ENCODE assay signal across 10 cellular contexts in the genomic region with DNA sequence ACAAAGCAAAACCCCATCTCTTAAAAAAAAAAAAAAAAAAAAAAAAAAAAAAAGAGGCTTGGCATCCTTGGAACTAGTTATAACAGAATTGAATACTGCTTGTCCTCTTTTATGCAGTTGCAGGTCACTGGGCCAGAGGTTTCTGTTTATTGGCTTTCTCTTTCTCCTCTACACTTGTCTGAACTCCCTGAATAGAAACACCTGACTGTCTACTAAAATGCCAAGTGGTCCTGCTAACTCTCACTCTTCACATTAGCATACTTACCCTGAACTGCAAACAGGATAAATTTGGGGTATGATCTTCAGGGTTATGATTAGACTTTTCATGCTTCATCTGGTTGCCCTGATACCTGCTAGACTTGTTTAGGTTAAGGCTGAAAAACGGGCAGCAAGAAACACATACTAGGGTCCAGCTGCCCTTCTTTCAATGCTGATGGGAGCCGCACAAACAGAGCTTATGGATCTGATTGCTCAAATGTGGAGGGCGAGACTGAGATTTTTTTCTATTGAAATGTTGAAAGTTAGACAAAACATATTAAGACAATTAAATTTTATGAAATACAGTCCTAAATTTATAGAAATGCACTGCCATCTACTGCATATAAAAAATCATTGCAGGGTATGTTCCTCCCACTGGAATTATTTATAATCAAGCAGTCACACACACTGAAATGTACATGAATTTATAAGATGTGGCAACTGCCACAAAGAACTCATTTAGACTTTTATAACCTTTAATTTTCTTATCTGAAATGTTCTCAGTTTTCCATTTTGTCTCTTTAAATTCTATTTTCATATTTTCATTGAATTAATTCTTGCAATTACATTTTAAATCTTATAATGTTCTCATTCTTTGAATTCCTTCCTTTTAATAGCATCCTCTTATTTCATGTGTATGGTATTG. TPM values are rescaled to one million over a fixed set of nuclear protein-coding genes. Genes with fewer than 3 reads are reported as not detected.
A peak's percentile ranks its signal among the peaks of the same experiment; 100 is the strongest.
DNase-seq lines count a peak whose midpoint lies in the region; ATAC-seq, FAIRE-seq and TF ChIP-seq lines count a peak whose summit lies in the region.
"Had no signal": no experiment of that assay in that cellular context is flagged by ENCODE, and none has a peak within 500 bp of the region (broad histone marks: within the 10 kb centered on the region; RNA-seq: fewer than 3 reads in every experiment).

No MANE protein-coding gene starts in this region.

- no peak overlapping the region for H3K4me2 ChIP-seq in PC-3 (ENCODE audit: low read length)
- H3K4me2 ChIP-seq in fibroblast of lung (ENCODE audit: extremely low read depth, insufficient read depth, low read length), result no peak overlapping the region

- no peak overlapping the region for H3K27ac Mint-ChIP-seq in CD8-positive, alpha-beta T cell

- CTCF ChIA-PET in PC-3 (lab: Charles Lee), result interaction anchor here (0.6 kb wide), 1 partner anchor 45 kb away, joined by 3 read pairs; no protein-coding TSS in a partner anchor
- CTCF ChIA-PET in CD8-positive, alpha-beta T cell (lab: Charles Lee), result interaction anchor here (1.7 to 2.1 kb wide), 2 partner anchors 8 to 10 kb away, joined by 4 to 12 read pairs; no protein-coding TSS in a partner anchor

- no peak for TF ChIP-seq POLR2A in suprapubic skin (IDR thresholded peaks at IDR 0.05)

- BruUV-seq in PC-3 (replicated peaks; lab: Mats Ljungman, UMichigan), result no TSS peak

- no peak for TF ChIP-seq EP300 in suprapubic skin (IDR thresholded peaks at IDR 0.05)

- H3K27me3 ChIP-seq in PC-3 (ENCODE audit: low read length) (no peaks in the 10 kb centered on the region), fibroblast of lung (ENCODE audit: control insufficient read depth, insufficient read depth, low read length) (no peaks in the 10 kb centered on the region), small intestine (ENCODE audit: control insufficient read depth in 2 of 2, insufficient read depth in 2 of 2, low read length in 2 of 2) (no peaks in the 10 kb centered on the region), suprapubic skin (no peaks in the 10 kb centered on the region)
- H3K27me3 ChIP-seq in CD8-positive, alpha-beta T cell (ENCODE audit: insufficient read depth, low read length), result no peaks in the 10 kb centered on the region

- H3K79me2 ChIP-seq in PC-3 (ENCODE audit: low read length) (no peaks in the 10 kb centered on the region), fibroblast of lung (ENCODE audit: control insufficient read depth, insufficient read depth, low read length) (no peaks in the 10 kb centered on the region)

- H3K4me3 ChIP-seq in PC-3 (ENCODE audit: low read length) (no peak overlapping the region), fibroblast of lung (replicated peaks in 1 of 4; ENCODE audit: control extremely low read depth in 1 of 4, insufficient read depth in 1 of 4, low read depth in 3 of 4, low read length in 4 of 4) (no peak overlapping the region), small intestine (ENCODE audit: low read depth in 1 of 2, low read length in 2 of 2) (no peak overlapping the region), suprapubic skin (no peak overlapping the region)
- no peak overlapping the region for H3K4me3 ChIP-seq in CD8-positive, alpha-beta T cell (ENCODE audit: low read depth, low read length)

- H3K9me2 ChIP-seq in PC-3 (replicated peaks; ENCODE audit: low read length), result no peaks in the 10 kb centered on the region

- WGBS in small intestine, 3 donors, result 74 to 85% (median 75%) methylated on average over 3 of the region's 3 CpGs
- WGBS in suprapubic skin, result 75% methylated on average over 3 of the region's 3 CpGs

- H3K9me3 Mint-ChIP-seq in CD8-positive, alpha-beta T cell, result peaks cover 33% of the 10 kb centered on the region

- POLR2A ChIA-PET in PC-3 (lab: Charles Lee; ENCODE audit: unreplicated experiment), result no interaction called here
- POLR2A ChIA-PET in CD8-positive, alpha-beta T cell (lab: Charles Lee), result no interaction called here

- H3K27ac ChIP-seq in PC-3 (ENCODE audit: low read length) (no peak overlapping the region), fibroblast of lung (ENCODE audit: insufficient read depth, low read length) (no peak overlapping the region), small intestine (ENCODE audit: low read depth in 1 of 2, low read length in 1 of 2) (no peak overlapping the region), suprapubic skin (no peak overlapping the region)
- no peak overlapping the region for H3K27ac ChIP-seq in CD8-positive, alpha-beta T cell (ENCODE audit: low read depth, low read length)

- H3K4me3 Mint-ChIP-seq in CD8-positive, alpha-beta T cell, result no peak overlapping the region

- H3F3A ChIP-seq in PC-3 (ENCODE audit: low read length, unreplicated experiment), result no peaks in the 10 kb centered on the region

- no peaks in the 10 kb centered on the region for H3K27me3 Mint-ChIP-seq in CD8-positive, alpha-beta T cell (ENCODE audit: low read depth)

- no peaks in the 10 kb centered on the region for H3K4me1 Mint-ChIP-seq in CD8-positive, alpha-beta T cell (ENCODE audit: low read depth)

- DNase-seq in NCI-H345 (lab: John Stamatoyannopoulos, UW) (peak; percentile 3), NCI-H345 treated with DMSO at 0.1 percent for 48 hours (lab: John Stamatoyannopoulos, UW; ENCODE audit: unreplicated experiment) (no peak), PC-3 (peak; percentile 40), fibroblast of lung (ENCODE audit: low read depth in 2 of 2) (peak; percentile 27 to 59), small intestine (peak; percentile 3), suprapubic skin (ENCODE audit: low spot score in 2 of 2) (no peak)
- DNase-seq in CD8-positive, alpha-beta T cell, result no peak
- DNase-seq: NCI-H146 had no signal

- no peaks in the 10 kb centered on the region for H3K4me1 ChIP-seq in PC-3 (ENCODE audit: insufficient read depth, low read length)
- no peaks in the 10 kb centered on the region for H3K4me1 ChIP-seq in fibroblast of lung (ENCODE audit: control insufficient read depth, extremely low read depth, insufficient read depth, low read length)
- H3K4me1 ChIP-seq in small intestine (ENCODE audit: control insufficient read depth in 2 of 2, insufficient read depth in 1 of 2, low read depth in 1 of 2, low read length in 1 of 2), result no peaks in the 10 kb centered on the region
- no peaks in the 10 kb centered on the region for H3K4me1 ChIP-seq in CD8-positive, alpha-beta T cell (ENCODE audit: insufficient read depth, low read length)
- H3K4me1 ChIP-seq in suprapubic skin, result no peaks in the 10 kb centered on the region

- intact Hi-C loops in PC-3 (cut with micrococcal nuclease), result loop anchor here (1.0 to 10.0 kb wide), 4 partner anchors 164 to 414 kb away; partner anchors contain the start of gene HECW2
- intact Hi-C loops in CD8-positive, alpha-beta T cell (cut with DNase I, micrococcal nuclease), result no loop called here

- H2AFZ ChIP-seq in PC-3 (ENCODE audit: low read length), result no peak overlapping the region
- H2AFZ ChIP-seq in fibroblast of lung (ENCODE audit: low read length), result no peak overlapping the region

- H4K20me1 ChIP-seq in PC-3 (ENCODE audit: low read length), result no peaks in the 10 kb centered on the region
- H4K20me1 ChIP-seq in fibroblast of lung (ENCODE audit: control insufficient read depth, extremely low read depth, insufficient read depth, low read length), result no peaks in the 10 kb centered on the region

- H3K9ac ChIP-seq in PC-3 (ENCODE audit: low read length) (no peak overlapping the region), fibroblast of lung (ENCODE audit: insufficient read depth, low read length) (no peak overlapping the region)

- H3K36me3 ChIP-seq in PC-3 (ENCODE audit: low read depth, low read length) (peaks cover 5% of the 10 kb centered on the region; the same call in 1 of the 2 replicates), fibroblast of lung (ENCODE audit: control insufficient read depth, insufficient read depth, low read length) (no peaks in the 10 kb centered on the region), small intestine (ENCODE audit: control insufficient read depth in 2 of 2, insufficient read depth in 2 of 2, low read length in 2 of 2) (no peaks in the 10 kb centered on the region), suprapubic skin (peaks cover 14% of the 10 kb centered on the region)
- peaks cover under 1% of the 10 kb centered on the region for H3K36me3 ChIP-seq in CD8-positive, alpha-beta T cell (ENCODE audit: insufficient read depth, low read length)

- H3K36me3 Mint-ChIP-seq in CD8-positive, alpha-beta T cell, result peaks cover 26% of the 10 kb centered on the region

- ATAC-seq in PC-3, result peak; percentile 69
- no peak for ATAC-seq in HG03354 (IDR thresholded peaks at IDR 0.05; ENCODE audit: poor library complexity, severe bottlenecking, unreplicated experiment)
- ATAC-seq in CD8-positive, alpha-beta T cell, result no peak

- H3K9me3 ChIP-seq in PC-3 (ENCODE audit: low read length) (no peaks in the 10 kb centered on the region), fibroblast of lung (ENCODE audit: control insufficient read depth, insufficient read depth, low read depth, low read length) (no peaks in the 10 kb centered on the region), small intestine (ENCODE audit: control insufficient read depth, low read depth) (no peaks in the 10 kb centered on the region), suprapubic skin (peaks cover 16% of the 10 kb centered on the region)
- H3K9me3 ChIP-seq in CD8-positive, alpha-beta T cell (ENCODE audit: low read length), result no peaks in the 10 kb centered on the region

- TF ChIP-seq CTCF in PC-3 (conservative IDR thresholded peaks at IDR 0.05; ENCODE audit: low read depth, low read length) (peak; percentile 67), fibroblast of lung (conservative IDR thresholded peaks at IDR 0.05 in 1 of 2, IDR thresholded peaks at IDR 0.05 in 1 of 2; ENCODE audit: low read depth in 1 of 2, low read length in 2 of 2) (peak in 1 of 2 donors; percentile 36), suprapubic skin (IDR thresholded peaks at IDR 0.05) (peak in 1 of 2 donors; percentile 21)
- no peak for TF ChIP-seq CTCF in CD8-positive, alpha-beta T cell (IDR thresholded peaks at IDR 0.05)

- no peak for FAIRE-seq in small intestine (lab: Jason Lieb, UNC)
- FAIRE-seq: keratinocyte had no signal

RNA-seq across cellular contexts. Expression of gene GTF3C3, which starts 40.8 kb away (rescaled TPM):
- total RNA-seq in PC-3 (2014; rRNA removed) (37.7 and 38.2 TPM in 2 replicates), fibroblast of lung (53.9 and 54.8 TPM in 2 replicates), suprapubic skin (10 to 100 TPM; 19.4 to 62.5 (median 22.7) TPM)
- polyA plus RNA-seq in fibroblast of lung (20.9 and 21.2 TPM in 2 replicates), small intestine (10 to 100 TPM in 2 of 3 donors, 1 to 10 TPM in 1; 7.8 to 12.3 (median 10.3) TPM)
- polyA plus RNA-seq in fibroblast of lung (2012), result 15.5 and 18.5 TPM in 2 replicates
- polyA minus RNA-seq in fibroblast of lung (ENCODE audit: low replicate concordance), result 7.7 and 23.2 TPM in 2 replicates
- total RNA-seq in CD8-positive, alpha-beta T cell, result 10 to 100 TPM; 31.2 to 37.4 TPM

RNA-seq across cellular contexts. Expression of gene C2orf66, which starts 50.4 kb away (rescaled TPM):
- total RNA-seq in PC-3 (2014; rRNA removed) (0.51 TPM in 1 of 2 replicates, not detected in the other), fibroblast of lung (0.17 and 0.26 TPM in 2 replicates), suprapubic skin (not detected)
- polyA plus RNA-seq in fibroblast of lung (0.10 TPM in 1 of 2 replicates, not detected in the other), small intestine (under 1 TPM in 1 of 3 donors, not detected in 2; 0.06 TPM)
- not detected in 2 replicates for polyA plus RNA-seq in fibroblast of lung (2012)
- polyA minus RNA-seq in fibroblast of lung (ENCODE audit: low replicate concordance), result not detected in 2 replicates
- total RNA-seq in CD8-positive, alpha-beta T cell, result not detected

Comparison
In these comparisons a context has a peak if more than half of its experiments do, and no peak if none do; other contexts are left out.
1. DNase-seq: peak in NCI-H345 (single experiment), PC-3 (single experiment), fibroblast of lung (2 of 2) and small intestine (single experiment); none in NCI-H345 treated with DMSO at 0.1 percent for 48 hours (single experiment), CD8-positive, alpha-beta T cell (0 of 7) and suprapubic skin (0 of 2).